Comparison of ENCODE assay signal across 1 cellular context in the genomic region with DNA sequence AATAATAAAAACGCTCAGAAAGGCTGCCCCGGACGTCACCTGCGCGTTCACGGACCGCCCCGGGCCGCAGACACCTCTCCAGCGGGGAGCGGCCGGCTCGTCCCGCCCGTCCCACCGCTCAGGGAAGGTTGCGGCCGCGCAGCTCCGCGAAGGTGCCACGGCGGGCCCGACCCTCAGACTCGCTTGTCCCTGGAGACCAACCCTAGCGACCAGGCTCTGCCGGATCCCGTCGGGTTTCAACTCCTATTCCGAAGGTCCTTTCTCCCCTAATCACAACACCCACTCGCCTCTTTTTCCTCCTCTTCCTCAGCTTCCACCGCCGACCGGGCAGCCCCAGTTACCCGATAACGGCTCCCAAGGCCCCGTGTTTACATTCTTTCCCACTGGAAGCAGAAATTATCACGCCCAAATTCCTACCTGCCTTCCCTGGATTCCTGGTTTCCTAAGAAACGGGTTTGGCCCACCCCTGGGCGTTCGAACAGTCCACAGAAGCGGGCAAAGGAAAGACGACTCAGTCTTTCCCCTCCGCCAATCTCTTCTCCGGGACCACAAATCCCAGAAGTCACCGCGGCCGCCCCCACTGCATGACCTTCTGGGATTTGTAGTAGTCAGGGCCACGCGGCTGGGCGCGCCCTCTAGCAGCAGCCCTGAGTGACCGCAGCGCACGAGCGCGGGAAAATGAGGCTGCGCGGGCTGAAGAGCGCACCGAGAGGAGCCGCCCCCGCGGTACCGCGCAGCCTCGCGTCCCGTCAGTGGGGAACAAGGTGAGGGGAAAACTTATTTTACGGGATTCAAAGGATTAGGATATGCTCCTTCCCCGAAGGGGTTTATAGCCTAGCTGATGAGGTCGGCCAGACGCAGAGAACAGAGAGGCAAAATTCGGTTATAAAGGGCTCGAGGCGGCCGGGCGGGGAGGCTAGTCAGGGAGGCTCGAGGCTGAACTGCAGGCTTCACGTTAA.
TF ChIP-seq lines count a peak whose summit lies in the region.

A gene with protein sequence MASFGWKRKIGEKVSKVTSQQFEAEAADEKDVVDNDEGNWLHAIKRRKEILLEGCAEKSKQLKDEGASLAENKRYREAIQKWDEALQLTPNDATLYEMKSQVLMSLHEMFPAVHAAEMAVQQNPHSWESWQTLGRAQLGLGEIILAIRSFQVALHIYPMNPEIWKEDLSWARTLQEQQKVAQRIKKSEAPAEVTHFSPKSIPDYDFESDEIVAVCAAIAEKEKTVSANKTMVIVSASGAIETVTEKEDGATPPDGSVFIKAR (minus strand): TSS at position 555 of the 959 bp plus-strand sequence. CDS start 8,943 bp downstream, outside the sequence.

TF ChIP-seq in K562, 482 proteins besides CTCF, POLR2A, EP300 and RAD21 (continued from another document and continues in another):
- TF ChIP-seq, protein P1, sequence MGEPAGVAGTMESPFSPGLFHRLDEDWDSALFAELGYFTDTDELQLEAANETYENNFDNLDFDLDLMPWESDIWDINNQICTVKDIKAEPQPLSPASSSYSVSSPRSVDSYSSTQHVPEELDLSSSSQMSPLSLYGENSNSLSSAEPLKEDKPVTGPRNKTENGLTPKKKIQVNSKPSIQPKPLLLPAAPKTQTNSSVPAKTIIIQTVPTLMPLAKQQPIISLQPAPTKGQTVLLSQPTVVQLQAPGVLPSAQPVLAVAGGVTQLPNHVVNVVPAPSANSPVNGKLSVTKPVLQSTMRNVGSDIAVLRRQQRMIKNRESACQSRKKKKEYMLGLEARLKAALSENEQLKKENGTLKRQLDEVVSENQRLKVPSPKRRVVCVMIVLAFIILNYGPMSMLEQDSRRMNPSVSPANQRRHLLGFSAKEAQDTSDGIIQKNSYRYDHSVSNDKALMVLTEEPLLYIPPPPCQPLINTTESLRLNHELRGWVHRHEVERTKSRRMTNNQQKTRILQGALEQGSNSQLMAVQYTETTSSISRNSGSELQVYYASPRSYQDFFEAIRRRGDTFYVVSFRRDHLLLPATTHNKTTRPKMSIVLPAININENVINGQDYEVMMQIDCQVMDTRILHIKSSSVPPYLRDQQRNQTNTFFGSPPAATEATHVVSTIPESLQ (CRISPR knock-in tag; IDR thresholded peaks at IDR 0.05), result peak; percentile 96
- TF ChIP-seq EGR1 (conservative IDR thresholded peaks at IDR 0.05) (peak; percentile 98), ZNF830 (CRISPR knock-in tag; IDR thresholded peaks at IDR 0.05) (no peak), FOXA1 (IDR thresholded peaks at IDR 0.05; ENCODE audit: borderline replicate concordance) (no peak), ZNF583 (CRISPR knock-in tag; IDR thresholded peaks at IDR 0.05) (peak; percentile 64; the same call in 1 of the 2 replicates), MIER1 (IDR thresholded peaks at IDR 0.05; ENCODE audit: low read depth) (no peak), PRMT5 (CRISPR knock-in tag; IDR thresholded peaks at IDR 0.05) (no peak), HLTF (IDR thresholded peaks at IDR 0.05) (peak; percentile 71; the same call in 1 of the 2 replicates), ZNF79 (CRISPR knock-in tag; IDR thresholded peaks at IDR 0.05; ENCODE audit: low read depth) (no peak), HCFC1 (IDR thresholded peaks at IDR 0.05; ENCODE audit: low read depth, low read length) (peak; percentile 99), NFRKB (IDR thresholded peaks at IDR 0.05; ENCODE audit: low read depth) (no peak), MAFK (IDR thresholded peaks at IDR 0.05; ENCODE audit: low read length) (no peak), KAT7 (CRISPR knock-in tag; IDR thresholded peaks at IDR 0.05; ENCODE audit: borderline replicate concordance) (0 out of 2 replicates have a peak, but pooled peaks have one; percentile 71), POLR2B (IDR thresholded peaks at IDR 0.05; ENCODE audit: low read depth, partially characterized antibody) (peak; percentile 32), POLR2G (IDR thresholded peaks at IDR 0.05; ENCODE audit: low read depth, low read length) (peak; percentile 81), POLR2AphosphoS2 (IDR thresholded peaks at IDR 0.05; ENCODE audit: low read length) (peak; percentile 88), RHOXF2B (CRISPR knock-in tag; conservative IDR thresholded peaks at IDR 0.05) (no peak), ZNF316 (IDR thresholded peaks at IDR 0.05) (no peak), HSF4 (CRISPR knock-in tag; IDR thresholded peaks at IDR 0.05; ENCODE audit: borderline replicate concordance) (no peak), CBFA2T3 (IDR thresholded peaks at IDR 0.05) (0 out of 2 replicates have a peak, but pooled peaks have one; percentile 11), ZSCAN29 (IDR thresholded peaks at IDR 0.05) (peak; percentile 74), ZNF174 (CRISPR knock-in tag; IDR thresholded peaks at IDR 0.05) (no peak)
- TF ChIP-seq, protein P2, sequence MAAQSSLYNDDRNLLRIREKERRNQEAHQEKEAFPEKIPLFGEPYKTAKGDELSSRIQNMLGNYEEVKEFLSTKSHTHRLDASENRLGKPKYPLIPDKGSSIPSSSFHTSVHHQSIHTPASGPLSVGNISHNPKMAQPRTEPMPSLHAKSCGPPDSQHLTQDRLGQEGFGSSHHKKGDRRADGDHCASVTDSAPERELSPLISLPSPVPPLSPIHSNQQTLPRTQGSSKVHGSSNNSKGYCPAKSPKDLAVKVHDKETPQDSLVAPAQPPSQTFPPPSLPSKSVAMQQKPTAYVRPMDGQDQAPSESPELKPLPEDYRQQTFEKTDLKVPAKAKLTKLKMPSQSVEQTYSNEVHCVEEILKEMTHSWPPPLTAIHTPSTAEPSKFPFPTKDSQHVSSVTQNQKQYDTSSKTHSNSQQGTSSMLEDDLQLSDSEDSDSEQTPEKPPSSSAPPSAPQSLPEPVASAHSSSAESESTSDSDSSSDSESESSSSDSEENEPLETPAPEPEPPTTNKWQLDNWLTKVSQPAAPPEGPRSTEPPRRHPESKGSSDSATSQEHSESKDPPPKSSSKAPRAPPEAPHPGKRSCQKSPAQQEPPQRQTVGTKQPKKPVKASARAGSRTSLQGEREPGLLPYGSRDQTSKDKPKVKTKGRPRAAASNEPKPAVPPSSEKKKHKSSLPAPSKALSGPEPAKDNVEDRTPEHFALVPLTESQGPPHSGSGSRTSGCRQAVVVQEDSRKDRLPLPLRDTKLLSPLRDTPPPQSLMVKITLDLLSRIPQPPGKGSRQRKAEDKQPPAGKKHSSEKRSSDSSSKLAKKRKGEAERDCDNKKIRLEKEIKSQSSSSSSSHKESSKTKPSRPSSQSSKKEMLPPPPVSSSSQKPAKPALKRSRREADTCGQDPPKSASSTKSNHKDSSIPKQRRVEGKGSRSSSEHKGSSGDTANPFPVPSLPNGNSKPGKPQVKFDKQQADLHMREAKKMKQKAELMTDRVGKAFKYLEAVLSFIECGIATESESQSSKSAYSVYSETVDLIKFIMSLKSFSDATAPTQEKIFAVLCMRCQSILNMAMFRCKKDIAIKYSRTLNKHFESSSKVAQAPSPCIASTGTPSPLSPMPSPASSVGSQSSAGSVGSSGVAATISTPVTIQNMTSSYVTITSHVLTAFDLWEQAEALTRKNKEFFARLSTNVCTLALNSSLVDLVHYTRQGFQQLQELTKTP (IDR thresholded peaks at IDR 0.05; ENCODE audit: low read depth in 1 of 2, partially characterized antibody in 2 of 2), result peak in 1 of 2 experiments; percentile 98
- TF ChIP-seq, protein P3, sequence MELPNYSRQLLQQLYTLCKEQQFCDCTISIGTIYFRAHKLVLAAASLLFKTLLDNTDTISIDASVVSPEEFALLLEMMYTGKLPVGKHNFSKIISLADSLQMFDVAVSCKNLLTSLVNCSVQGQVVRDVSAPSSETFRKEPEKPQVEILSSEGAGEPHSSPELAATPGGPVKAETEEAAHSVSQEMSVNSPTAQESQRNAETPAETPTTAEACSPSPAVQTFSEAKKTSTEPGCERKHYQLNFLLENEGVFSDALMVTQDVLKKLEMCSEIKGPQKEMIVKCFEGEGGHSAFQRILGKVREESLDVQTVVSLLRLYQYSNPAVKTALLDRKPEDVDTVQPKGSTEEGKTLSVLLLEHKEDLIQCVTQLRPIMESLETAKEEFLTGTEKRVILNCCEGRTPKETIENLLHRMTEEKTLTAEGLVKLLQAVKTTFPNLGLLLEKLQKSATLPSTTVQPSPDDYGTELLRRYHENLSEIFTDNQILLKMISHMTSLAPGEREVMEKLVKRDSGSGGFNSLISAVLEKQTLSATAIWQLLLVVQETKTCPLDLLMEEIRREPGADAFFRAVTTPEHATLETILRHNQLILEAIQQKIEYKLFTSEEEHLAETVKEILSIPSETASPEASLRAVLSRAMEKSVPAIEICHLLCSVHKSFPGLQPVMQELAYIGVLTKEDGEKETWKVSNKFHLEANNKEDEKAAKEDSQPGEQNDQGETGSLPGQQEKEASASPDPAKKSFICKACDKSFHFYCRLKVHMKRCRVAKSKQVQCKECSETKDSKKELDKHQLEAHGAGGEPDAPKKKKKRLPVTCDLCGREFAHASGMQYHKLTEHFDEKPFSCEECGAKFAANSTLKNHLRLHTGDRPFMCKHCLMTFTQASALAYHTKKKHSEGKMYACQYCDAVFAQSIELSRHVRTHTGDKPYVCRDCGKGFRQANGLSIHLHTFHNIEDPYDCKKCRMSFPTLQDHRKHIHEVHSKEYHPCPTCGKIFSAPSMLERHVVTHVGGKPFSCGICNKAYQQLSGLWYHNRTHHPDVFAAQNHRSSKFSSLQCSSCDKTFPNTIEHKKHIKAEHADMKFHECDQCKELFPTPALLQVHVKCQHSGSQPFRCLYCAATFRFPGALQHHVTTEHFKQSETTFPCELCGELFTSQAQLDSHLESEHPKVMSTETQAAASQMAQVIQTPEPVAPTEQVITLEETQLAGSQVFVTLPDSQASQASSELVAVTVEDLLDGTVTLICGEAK (IDR thresholded peaks at IDR 0.05), result peak; percentile 58; the same call in 1 of the 2 replicates
- TF ChIP-seq, protein P3 (CRISPR knock-in tag; IDR thresholded peaks at IDR 0.05), result no peak
- TF ChIP-seq, protein P4, sequence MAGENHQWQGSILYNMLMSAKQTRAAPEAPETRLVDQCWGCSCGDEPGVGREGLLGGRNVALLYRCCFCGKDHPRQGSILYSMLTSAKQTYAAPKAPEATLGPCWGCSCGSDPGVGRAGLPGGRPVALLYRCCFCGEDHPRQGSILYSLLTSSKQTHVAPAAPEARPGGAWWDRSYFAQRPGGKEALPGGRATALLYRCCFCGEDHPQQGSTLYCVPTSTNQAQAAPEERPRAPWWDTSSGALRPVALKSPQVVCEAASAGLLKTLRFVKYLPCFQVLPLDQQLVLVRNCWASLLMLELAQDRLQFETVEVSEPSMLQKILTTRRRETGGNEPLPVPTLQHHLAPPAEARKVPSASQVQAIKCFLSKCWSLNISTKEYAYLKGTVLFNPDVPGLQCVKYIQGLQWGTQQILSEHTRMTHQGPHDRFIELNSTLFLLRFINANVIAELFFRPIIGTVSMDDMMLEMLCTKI (IDR thresholded peaks at IDR 0.05; ENCODE audit: partially characterized antibody), result no peak
- TF ChIP-seq, protein P5, sequence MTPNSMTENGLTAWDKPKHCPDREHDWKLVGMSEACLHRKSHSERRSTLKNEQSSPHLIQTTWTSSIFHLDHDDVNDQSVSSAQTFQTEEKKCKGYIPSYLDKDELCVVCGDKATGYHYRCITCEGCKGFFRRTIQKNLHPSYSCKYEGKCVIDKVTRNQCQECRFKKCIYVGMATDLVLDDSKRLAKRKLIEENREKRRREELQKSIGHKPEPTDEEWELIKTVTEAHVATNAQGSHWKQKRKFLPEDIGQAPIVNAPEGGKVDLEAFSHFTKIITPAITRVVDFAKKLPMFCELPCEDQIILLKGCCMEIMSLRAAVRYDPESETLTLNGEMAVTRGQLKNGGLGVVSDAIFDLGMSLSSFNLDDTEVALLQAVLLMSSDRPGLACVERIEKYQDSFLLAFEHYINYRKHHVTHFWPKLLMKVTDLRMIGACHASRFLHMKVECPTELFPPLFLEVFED (CRISPR knock-in tag; conservative IDR thresholded peaks at IDR 0.05), result peak; percentile 81
- TF ChIP-seq, protein P6, sequence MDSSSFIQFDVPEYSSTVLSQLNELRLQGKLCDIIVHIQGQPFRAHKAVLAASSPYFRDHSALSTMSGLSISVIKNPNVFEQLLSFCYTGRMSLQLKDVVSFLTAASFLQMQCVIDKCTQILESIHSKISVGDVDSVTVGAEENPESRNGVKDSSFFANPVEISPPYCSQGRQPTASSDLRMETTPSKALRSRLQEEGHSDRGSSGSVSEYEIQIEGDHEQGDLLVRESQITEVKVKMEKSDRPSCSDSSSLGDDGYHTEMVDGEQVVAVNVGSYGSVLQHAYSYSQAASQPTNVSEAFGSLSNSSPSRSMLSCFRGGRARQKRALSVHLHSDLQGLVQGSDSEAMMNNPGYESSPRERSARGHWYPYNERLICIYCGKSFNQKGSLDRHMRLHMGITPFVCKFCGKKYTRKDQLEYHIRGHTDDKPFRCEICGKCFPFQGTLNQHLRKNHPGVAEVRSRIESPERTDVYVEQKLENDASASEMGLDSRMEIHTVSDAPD (CRISPR knock-in tag; IDR thresholded peaks at IDR 0.05), result no peak
